Comparison of ENCODE assay signal across 7 cellular contexts in the genomic region with DNA sequence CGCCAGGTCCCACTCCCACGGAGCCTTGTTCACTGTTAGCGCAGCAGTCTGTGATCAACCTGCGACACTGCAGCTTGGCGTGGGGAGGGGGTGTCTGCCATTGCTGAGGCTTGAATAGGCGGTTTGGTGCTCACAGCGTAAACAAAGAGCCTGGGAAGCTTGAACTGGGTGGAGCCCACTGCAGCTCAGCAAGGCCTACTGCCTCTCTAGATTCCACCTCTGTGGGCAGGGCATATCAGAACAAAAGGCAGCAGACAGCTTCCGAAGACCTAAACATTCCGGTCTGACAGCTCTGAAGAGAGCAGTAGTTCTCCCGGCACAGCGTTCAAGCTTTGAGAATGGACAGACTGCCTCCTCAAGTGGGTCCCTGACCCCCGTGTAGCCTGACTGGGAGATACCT. TPM values are rescaled to one million over a fixed set of nuclear protein-coding genes. Genes with fewer than 3 reads are reported as not detected.
DNase-seq lines count a peak whose midpoint lies in the region; TF ChIP-seq lines count a peak whose summit lies in the region.
"Not testable (repeated sequence)": the region's sequence is repeated elsewhere in the genome, so short reads cannot be mapped to it uniquely, and the experiment has no call there.

No MANE protein-coding gene starts in this region.

- not testable (repeated sequence) for H3K4me1 Mint-ChIP-seq in progenitor cell of endocrine pancreas (ENCODE audit: low read depth)

- peak; percentile 50 for DNase-seq in DMS153 treated with DMSO at 0.1 percent for 48 hours (lab: John Stamatoyannopoulos, UW; ENCODE audit: unreplicated experiment)
- peak; percentile 61 for DNase-seq in NCI-H146 (lab: John Stamatoyannopoulos, UW)
- peak; percentile 68 for DNase-seq in NCI-H748 treated with DMSO at 0.1 percent for 48 hours (lab: John Stamatoyannopoulos, UW)
- DNase-seq in ecto neural progenitor cell (ENCODE audit: low spot score): peak; percentile 63
- not testable (repeated sequence) for DNase-seq in cardiac muscle cell (ENCODE audit: low read depth in 1 of 2, low spot score in 1 of 2); progenitor cell of endocrine pancreas (ENCODE audit: low spot score, unreplicated experiment)
- DNase-seq in left kidney (ENCODE audit: low read depth, low spot score): peak; percentile 9

- H3K4me3 ChIP-seq in cardiac muscle cell: not testable (repeated sequence)

- not testable (repeated sequence) for H3K27me3 Mint-ChIP-seq in progenitor cell of endocrine pancreas

- H3K4me3 Mint-ChIP-seq in progenitor cell of endocrine pancreas (ENCODE audit: low read depth): not testable (repeated sequence)

- H3K4me1 ChIP-seq in cardiac muscle cell (ENCODE audit: low read depth): not testable (repeated sequence)

- H3K36me3 ChIP-seq in cardiac muscle cell: not testable (repeated sequence)

- not testable (repeated sequence) for H3K36me3 Mint-ChIP-seq in progenitor cell of endocrine pancreas (ENCODE audit: insufficient read depth)

- peaks cover 30% of the 10 kb centered on the region for H3K9me3 Mint-ChIP-seq in progenitor cell of endocrine pancreas (ENCODE audit: low read depth)

- not testable (repeated sequence) for TF ChIP-seq CTCF in cardiac muscle cell (IDR thresholded peaks at IDR 0.05; ENCODE audit: low read depth, low read length); progenitor cell of endocrine pancreas (IDR thresholded peaks at IDR 0.05; ENCODE audit: unreplicated experiment)

- peak overlapping the region; percentile 60 for H3K27ac ChIP-seq in cardiac muscle cell

- peak overlapping the region; percentile 82 for H3K27ac Mint-ChIP-seq in progenitor cell of endocrine pancreas

- not testable (repeated sequence) for H3K9me3 ChIP-seq in cardiac muscle cell (ENCODE audit: low read depth)

- not testable (repeated sequence) for H3K27me3 ChIP-seq in cardiac muscle cell

RNA-seq across cellular contexts. Expression of gene PRIM2, which starts 29.3 kb away (rescaled TPM):
- total RNA-seq in cardiac muscle cell (6.6 and 7.4 TPM in 2 replicates), progenitor cell of endocrine pancreas (26.2 and 27.7 TPM in 2 replicates)
- 5.6 and 6.2 TPM in 2 replicates for polyA plus RNA-seq in cardiac muscle cell
